17 cellular contexts compared by ENCODE assay signal in the genomic region with DNA sequence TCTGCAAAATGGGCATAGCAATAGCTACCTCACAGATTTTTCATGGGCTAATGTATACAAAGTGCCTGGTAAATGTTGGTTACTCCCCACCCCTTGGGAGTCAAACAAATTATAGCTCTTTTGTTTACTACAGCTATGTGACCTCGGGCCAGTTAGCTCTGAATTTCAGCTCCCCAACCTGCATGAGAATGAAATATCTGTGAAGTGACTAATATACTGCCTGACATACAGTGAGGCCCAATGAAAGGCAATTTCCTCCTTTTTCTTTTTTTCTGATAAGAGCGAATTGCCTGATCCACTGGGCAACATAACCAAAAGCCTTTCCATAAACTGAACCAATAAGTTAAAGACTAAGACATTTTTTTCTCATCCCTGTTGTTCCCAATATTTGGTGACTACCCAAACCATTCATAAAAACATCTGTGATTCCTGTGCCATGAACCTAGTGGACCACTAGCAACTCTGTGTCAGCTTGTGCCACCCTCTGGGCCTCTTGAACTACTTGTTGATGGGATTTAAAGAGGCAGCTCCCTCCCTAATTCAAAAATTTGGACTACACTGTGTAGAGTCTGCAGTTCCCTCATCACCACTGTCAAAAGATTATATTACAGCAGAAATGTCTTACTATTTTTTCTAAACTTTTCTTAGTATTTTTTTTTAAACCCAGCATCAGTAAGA.
A peak's percentile ranks its signal among the peaks of the same experiment; 100 is the strongest.
DNase-seq lines count a peak whose midpoint lies in the region; ATAC-seq, FAIRE-seq and TF ChIP-seq lines count a peak whose summit lies in the region.
"Had no signal": no experiment of that assay in that cellular context is flagged by ENCODE, and none has a peak within 500 bp of the region (broad histone marks: within the 10 kb centered on the region; RNA-seq: fewer than 3 reads in every experiment).

No MANE protein-coding gene starts in this region.

- H2BK120ac ChIP-seq in IMR-90 (ENCODE audit: low read depth, low read length): peak overlapping the region; percentile 3; the same call in 1 of the 2 replicates

- TF ChIP-seq POLR2A in IMR-90 (IDR thresholded peaks at IDR 0.05; ENCODE audit: low read depth, low read length) (no peak), GM12878 (IDR thresholded peaks at IDR 0.05; ENCODE audit: low read depth, low read length) (no peak)

- no peaks in the 10 kb centered on the region for H3K79me1 ChIP-seq in IMR-90 (ENCODE audit: low read depth in 1 of 2, low read length in 2 of 2)

- H4K5ac ChIP-seq in IMR-90 (ENCODE audit: low read depth, low read length): no peak overlapping the region

- dilution Hi-C loops in IMR-90 (cut with HindIII; ENCODE audit: low sequenced_read_pairs, unreplicated experiment): no loop called here

- peak; percentile 27 for FAIRE-seq in GM12878 (lab: Jason Lieb, UNC)
- FAIRE-seq: GM12891 had no signal

- H3K4me3 ChIP-seq in IMR-90 (ENCODE audit: insufficient read depth, low read depth, low read length): no peak overlapping the region
- H3K4me3 ChIP-seq in GM12878: no peak overlapping the region

- peaks cover 5% of the 10 kb centered on the region; the same call in 1 of the 2 replicates for H3K9me1 ChIP-seq in IMR-90 (ENCODE audit: insufficient read depth, low read length)

- H3K27me3 Mint-ChIP-seq in activated CD4-positive, alpha-beta T cell treated with anti-CD3 and anti-CD28 coated beads, Interleukin-2, amount 10 ng/mL, durations not matched to agents 24 days and 14 days: peaks cover 17% of the 10 kb centered on the region

- no peak overlapping the region for H2BK5ac ChIP-seq in IMR-90 (ENCODE audit: low read depth, low read length, poor library complexity, severe bottlenecking)

- H3K18ac ChIP-seq in IMR-90 (ENCODE audit: low read depth, low read length): no peak overlapping the region

- peak; percentile 34 for DNase-seq in ELF-1 (ENCODE audit: low read depth, low spot score)
- peak; percentile 60 for DNase-seq in IMR-90
- DNase-seq in GM12878 (ENCODE audit: low read depth, low spot score): no peak
- DNase-seq in kidney tubule cell (ENCODE audit: low spot score): peak; percentile 64
- DNase-seq in activated CD4-positive, alpha-beta T cell treated with anti-CD3 and anti-CD28 coated beads, Interleukin-2, amount 10 ng/mL, durations not matched to agents 24 days and 14 days: no peak
- no peak for DNase-seq in iPS-NIHi11 (ENCODE audit: low spot score)
- DNase-seq in nucleus accumbens (lab: John Stamatoyannopoulos, UW): no peak
- DNase-seq in GM19240 (ENCODE audit: insufficient read length, low spot score): no peak
- DNase-seq: activated CD4-positive, alpha-beta T cell treated with anti-CD3 and anti-CD28 coated beads, Interleukin-2, amount 50 U/mL, for 48 hours; anterior cingulate cortex; effector CD8-positive, alpha-beta T cell; KG1; naive B cell; NCI-H526; stimulated activated CD4-positive, alpha-beta T cell treated with anti-CD3 and anti-CD28 coated beads, Interleukin-2, amount 100 ng/mL, for 24 hours; T-helper 9 cell had no signal

- POLR2A ChIA-PET in IMR-90 (lab: Charles Lee; ENCODE audit: unreplicated experiment): no interaction called here
- POLR2A ChIA-PET in GM12878 (lab: Charles Lee): interaction anchor here (1.0 kb wide), 1 partner anchor 112 kb away, joined by 7 read pairs; no protein-coding TSS in a partner anchor

- H3K4ac ChIP-seq in IMR-90 (ENCODE audit: low read depth, low read length): no peak overlapping the region; the same call in 1 of the 2 replicates

- no peak for TF ChIP-seq EP300 in GM12878 (IDR thresholded peaks at IDR 0.05; ENCODE audit: borderline replicate concordance in 1 of 2, control insufficient read depth in 1 of 2, low read depth in 2 of 2, low read length in 2 of 2)

- no peak overlapping the region for H4K91ac ChIP-seq in IMR-90 (ENCODE audit: insufficient read depth, low read depth, low read length)

- no TSS peak for BruUV-seq in IMR-90 (replicated peaks; lab: Mats Ljungman, UMichigan)
- no TSS peak for BruUV-seq in GM12878 (replicated peaks; lab: Mats Ljungman, UMichigan)

- 0 out of 4 replicates have a peak overlapping the region, but pooled peaks of 1 of the 2 experiments have one; percentile 11 for H4K8ac ChIP-seq in IMR-90 (ENCODE audit: low read depth in 2 of 2, low read length in 2 of 2)

- no peaks in the 10 kb centered on the region for H3K9me3 Mint-ChIP-seq in activated CD4-positive, alpha-beta T cell treated with anti-CD3 and anti-CD28 coated beads, Interleukin-2, amount 10 ng/mL, durations not matched to agents 24 days and 14 days

- H3K4me1 ChIP-seq in IMR-90 (ENCODE audit: control insufficient read depth, insufficient read depth, low read length): 0 out of 2 replicates have a peak, but pooled peaks cover 4% of the 10 kb centered on the region
- H3K4me1 ChIP-seq in GM12878 (ENCODE audit: control insufficient read depth, insufficient read depth, low read length): no peaks in the 10 kb centered on the region

- H3K4me2 ChIP-seq in IMR-90 (ENCODE audit: low read depth, low read length) (no peak overlapping the region), GM12878 (ENCODE audit: control insufficient read depth, insufficient read depth) (no peak overlapping the region)

- no peak overlapping the region for H2AK9ac ChIP-seq in IMR-90 (replicated peaks; ENCODE audit: low read depth, low read length, poor library complexity)

- CTCF ChIA-PET in IMR-90 (lab: Yijun Ruan, JAX): no interaction called here
- CTCF ChIA-PET in GM12878 (lab: Yijun Ruan, JAX): interaction anchor here (0.7 to 2.1 kb wide), 5 partner anchors 8 to 153 kb away, joined by 3 to 7 read pairs (median 4); no protein-coding TSS in a partner anchor

- H3K36me3 ChIP-seq in IMR-90 (ENCODE audit: control insufficient read depth, insufficient read depth, low read length): no peaks in the 10 kb centered on the region
- no peaks in the 10 kb centered on the region for H3K36me3 ChIP-seq in GM12878 (ENCODE audit: control insufficient read depth in 2 of 2, insufficient read depth in 2 of 2, low read length in 1 of 2)

- peak overlapping the region; percentile 5; the same call in 1 of the 2 replicates for H3K14ac ChIP-seq in IMR-90 (replicated peaks; ENCODE audit: low read depth, low read length)

- no peak overlapping the region for H3K4me3 Mint-ChIP-seq in activated CD4-positive, alpha-beta T cell treated with anti-CD3 and anti-CD28 coated beads, Interleukin-2, amount 10 ng/mL, durations not matched to agents 24 days and 14 days

- no peaks in the 10 kb centered on the region for H3K79me2 ChIP-seq in GM12878 (ENCODE audit: control insufficient read depth, insufficient read depth, low read length)

- H3K9ac ChIP-seq in IMR-90 (ENCODE audit: low read depth, low read length): no peak overlapping the region
- no peak overlapping the region for H3K9ac ChIP-seq in GM12878 (ENCODE audit: control insufficient read depth, insufficient read depth, low read length)

- intact Hi-C loops in IMR-90 (cut with micrococcal nuclease) (no loop called here), GM12878 (cut with micrococcal nuclease; ENCODE audit: unreplicated experiment) (loop anchor here (5.0 to 10.0 kb wide), 2 partner anchors 36 to 118 kb away; a partner anchor contains a TSS)
- intact Hi-C loops in activated CD4-positive, alpha-beta T cell treated with anti-CD3 and anti-CD28 coated beads, Interleukin-2, amount 10 ng/mL, durations not matched to agents 24 days and 14 days (cut with micrococcal nuclease): no loop called here

- SMC1A ChIA-PET in GM12878 (lab: Charles Lee; ENCODE audit: uncharacterized antibody, unreplicated experiment): interaction anchor here (0.6 to 2.5 kb wide), 8 partner anchors 8 to 178 kb away, joined by 3 to 7 read pairs (median 3); no protein-coding TSS in a partner anchor

- H4K20me1 ChIP-seq in IMR-90 (ENCODE audit: insufficient read depth, low read length): no peaks in the 10 kb centered on the region
- H4K20me1 ChIP-seq in GM12878 (ENCODE audit: control insufficient read depth, insufficient read depth): no peaks in the 10 kb centered on the region

- no peak overlapping the region for H3K23ac ChIP-seq in IMR-90 (ENCODE audit: low read depth, low read length)

- RAD21 ChIA-PET in GM12878 (lab: Charles Lee; ENCODE audit: unreplicated experiment): interaction anchor here (0.8 to 2.3 kb wide), 6 partner anchors 8 to 146 kb away, joined by 3 to 6 read pairs (median 4); no protein-coding TSS in a partner anchor

- H3K27me3 ChIP-seq in IMR-90 (ENCODE audit: control insufficient read depth, insufficient read depth, low read length): no peaks in the 10 kb centered on the region
- H3K27me3 ChIP-seq in GM12878 (replicated peaks in 1 of 2; ENCODE audit: control insufficient read depth in 2 of 2, insufficient read depth in 2 of 2, low read length in 1 of 2): no peaks in the 10 kb centered on the region

- no CpG with 5 or more reads among the region's 2 CpGs for WGBS in IMR-90 (ENCODE audit: extremely low coverage in 2 of 2, insufficient read length in 1 of 2), 2 experiments
- WGBS in GM12878 (ENCODE audit: insufficient coverage, insufficient replicate concordance, low lambda C conversion rate, missing lambda C conversion rate): 30% methylated on average over 2 of the region's 2 CpGs

- ATAC-seq in IMR-90 (ENCODE audit: low read depth) (peak; percentile 89), GM12878 (peak; percentile 52)

- H3K4me1 Mint-ChIP-seq in activated CD4-positive, alpha-beta T cell treated with anti-CD3 and anti-CD28 coated beads, Interleukin-2, amount 10 ng/mL, durations not matched to agents 24 days and 14 days: no peaks in the 10 kb centered on the region
- H3K4me1 Mint-ChIP-seq: naive B cell had no signal

- TF ChIP-seq CTCF in IMR-90 (conservative IDR thresholded peaks at IDR 0.05; ENCODE audit: low read depth, low read length) (no peak), GM12878 (IDR thresholded peaks at IDR 0.05 in 2 of 3, conservative IDR thresholded peaks at IDR 0.05 in 1 of 3; ENCODE audit: control insufficient read depth in 2 of 3, extremely low read depth in 1 of 3, insufficient read depth in 1 of 3, low read depth in 3 of 3, low read length in 3 of 3) (no peak)

- in situ Hi-C loops in IMR-90 (cut with MboI; ENCODE audit: low sequenced_read_pairs): no loop called here
- in situ Hi-C loops in GM12878 (cut with MboI): no loop called here

- no peaks in the 10 kb centered on the region for H3K36me3 Mint-ChIP-seq in activated CD4-positive, alpha-beta T cell treated with anti-CD3 and anti-CD28 coated beads, Interleukin-2, amount 10 ng/mL, durations not matched to agents 24 days and 14 days (ENCODE audit: low read depth)
- H3K36me3 Mint-ChIP-seq: naive B cell had no signal

- no peak overlapping the region for H3K56ac ChIP-seq in IMR-90 (ENCODE audit: extremely low read depth, insufficient read depth, low read length)

- TF ChIP-seq RAD21 in IMR-90 (IDR thresholded peaks at IDR 0.05; ENCODE audit: low read length) (no peak), GM12878 (IDR thresholded peaks at IDR 0.05; ENCODE audit: insufficient read depth, low read depth, low read length) (no peak)

- H2BK20ac ChIP-seq in IMR-90 (ENCODE audit: low read depth, low read length): no peak overlapping the region

- peak overlapping the region; percentile 39; the same call in 1 of the 3 replicates for H2BK15ac ChIP-seq in IMR-90 (ENCODE audit: low read depth, low read length)

- H3K27ac ChIP-seq in IMR-90 (ENCODE audit: insufficient read depth, low read length): no peak overlapping the region
- H3K27ac ChIP-seq in GM12878 (ENCODE audit: control insufficient read depth, insufficient read depth): no peak overlapping the region

- no peak overlapping the region for H2AFZ ChIP-seq in IMR-90 (replicated peaks; ENCODE audit: low read length, poor library complexity)
- H2AFZ ChIP-seq in GM12878 (ENCODE audit: control insufficient read depth, low read depth, low read length): no peak overlapping the region

- no peaks in the 10 kb centered on the region for H3K9me3 ChIP-seq in IMR-90 (ENCODE audit: control insufficient read depth, insufficient read depth, low read length)
- no peaks in the 10 kb centered on the region for H3K9me3 ChIP-seq in GM12878 (replicated peaks; ENCODE audit: control insufficient read depth, insufficient read depth, low read length)

- no peak overlapping the region for H2AK5ac ChIP-seq in IMR-90 (ENCODE audit: low read depth, low read length)

- no peak overlapping the region for H3K27ac Mint-ChIP-seq in activated CD4-positive, alpha-beta T cell treated with anti-CD3 and anti-CD28 coated beads, Interleukin-2, amount 10 ng/mL, durations not matched to agents 24 days and 14 days
- H3K27ac Mint-ChIP-seq: naive B cell had no signal

Comparison
In these comparisons a context has a peak if more than half of its experiments do, and no peak if none do; other contexts are left out.
1. DNase-seq: peak in ELF-1 (single experiment), IMR-90 (single experiment) and kidney tubule cell (single experiment); none in GM12878 (single experiment), activated CD4-positive, alpha-beta T cell treated with anti-CD3 and anti-CD28 coated beads, Interleukin-2, amount 10 ng/mL, durations not matched to agents 24 days and 14 days (single experiment), iPS-NIHi11 (single experiment), nucleus accumbens (0 of 56) and GM19240 (single experiment).